In genomic region chr22:17213976-17214375, GRCh38 we compare ENCODE assay signal across 9 cellular contexts. TPM values are rescaled to one million over a fixed set of nuclear protein-coding genes. Genes with fewer than 3 reads are reported as not detected.
DNase-seq lines count a peak whose midpoint lies in the region; ATAC-seq, FAIRE-seq and TF ChIP-seq lines count a peak whose summit lies in the region.
"Had no signal": no experiment of that assay in that cellular context is flagged by ENCODE, and none has a peak within 500 bp of the region (broad histone marks: within the 10 kb centered on the region; RNA-seq: fewer than 3 reads in every experiment).

No MANE protein-coding gene starts in this region.

- H3K4me1 Mint-ChIP-seq in activated naive CD8-positive, alpha-beta T cell treated with anti-CD3 and anti-CD28 coated beads for 36 hours, result peaks cover 42% of the 10 kb centered on the region

- no peak for TF ChIP-seq POLR2A in GM12891 (IDR thresholded peaks at IDR 0.05; ENCODE audit: low read depth, low read length)

- H4K20me1 ChIP-seq in OCI-LY1 (ENCODE audit: insufficient read depth, low read length), result no peaks in the 10 kb centered on the region

- DNase-seq in GM12891 (ENCODE audit: insufficient read length, low spot score), result no peak
- DNase-seq in activated naive CD8-positive, alpha-beta T cell treated with anti-CD3 and anti-CD28 coated beads for 36 hours, result peak; percentile 37
- peak; percentile 35 for DNase-seq in kidney tubule cell (ENCODE audit: low spot score)
- peak; percentile 20 for DNase-seq in stimulated activated naive CD4-positive, alpha-beta T cell treated with Interleukin-2 at 50 U/mL for 16 hours (lab: John Stamatoyannopoulos, UW)
- DNase-seq in hippocampal formation (lab: John Stamatoyannopoulos, UW), result no peak

- H3K27ac Mint-ChIP-seq in activated naive CD8-positive, alpha-beta T cell treated with anti-CD3 and anti-CD28 coated beads for 36 hours, result peak overlapping the region; percentile 60

- H3K36me3 ChIP-seq in OCI-LY1 (ENCODE audit: insufficient read depth, low read length), result no peaks in the 10 kb centered on the region
- H3K36me3 ChIP-seq: SJSA1 had no signal

- H3K27me3 Mint-ChIP-seq in activated naive CD8-positive, alpha-beta T cell treated with anti-CD3 and anti-CD28 coated beads for 36 hours, result no peaks in the 10 kb centered on the region

- H3K4me1 ChIP-seq in OCI-LY1 (ENCODE audit: insufficient read depth, low read length, severe bottlenecking), result peaks cover 42% of the 10 kb centered on the region
- H3K4me1 ChIP-seq: SJSA1 had no signal

- FAIRE-seq in GM12891 (lab: Jason Lieb, UNC), result peak; percentile 26

- H3F3A ChIP-seq in OCI-LY1 (ENCODE audit: insufficient read depth, low read length), result no peaks in the 10 kb centered on the region

- no peak overlapping the region for H3K4me3 Mint-ChIP-seq in activated naive CD8-positive, alpha-beta T cell treated with anti-CD3 and anti-CD28 coated beads for 36 hours

- peak; percentile 53 for TF ChIP-seq CTCF in OCI-LY1 (IDR thresholded peaks at IDR 0.05; ENCODE audit: low read length)

- H3K9me3 Mint-ChIP-seq in activated naive CD8-positive, alpha-beta T cell treated with anti-CD3 and anti-CD28 coated beads for 36 hours, result peaks cover 1% of the 10 kb centered on the region

- H3K27me3 ChIP-seq in OCI-LY1 (ENCODE audit: insufficient read depth, low read length), result no peaks in the 10 kb centered on the region
- H3K27me3 ChIP-seq: SJSA1 had no signal

- peak overlapping the region; percentile 7; the same call in 1 of the 2 replicates for H3K4me2 ChIP-seq in OCI-LY1 (ENCODE audit: low read length)

- H3K9me2 ChIP-seq in OCI-LY1 (ENCODE audit: low read depth, low read length), result no peaks in the 10 kb centered on the region

- peaks cover 10% of the 10 kb centered on the region for H3K36me3 Mint-ChIP-seq in activated naive CD8-positive, alpha-beta T cell treated with anti-CD3 and anti-CD28 coated beads for 36 hours

- ATAC-seq in HG03520 (IDR thresholded peaks at IDR 0.05; ENCODE audit: unreplicated experiment) (no peak), HG02763 (IDR thresholded peaks at IDR 0.05; ENCODE audit: unreplicated experiment) (no peak)

- peak overlapping the region; percentile 82 for H3K27ac ChIP-seq in OCI-LY1 (ENCODE audit: low read depth, low read length, poor library complexity, severe bottlenecking)
- H3K27ac ChIP-seq: SJSA1 had no signal

- H2AFZ ChIP-seq in OCI-LY1 (ENCODE audit: low read length), result no peak overlapping the region

- H3K9ac ChIP-seq in OCI-LY1 (ENCODE audit: low read length), result peak overlapping the region; percentile 29

- no peaks in the 10 kb centered on the region for H3K79me2 ChIP-seq in OCI-LY1 (ENCODE audit: insufficient read depth, low read length)

- no peaks in the 10 kb centered on the region for H3K9me3 ChIP-seq in OCI-LY1 (ENCODE audit: low read length)
- H3K9me3 ChIP-seq: SJSA1 had no signal

- H3K4me3 ChIP-seq in OCI-LY1 (ENCODE audit: low read depth, low read length, poor library complexity, severe bottlenecking), result no peak overlapping the region
- H3K4me3 ChIP-seq: SJSA1 had no signal

TF ChIP-seq in GM12891, 5 proteins besides CTCF, POLR2A, EP300 and RAD21:
- no peak for TF ChIP-seq POLR2AphosphoS5 (IDR thresholded peaks at IDR 0.05; ENCODE audit: low read depth, low read length)
- TF ChIP-seq POU2F2 (IDR thresholded peaks at IDR 0.05; ENCODE audit: low read depth, low read length), result no peak
- TF ChIP-seq TAF1 (IDR thresholded peaks at IDR 0.05; ENCODE audit: low read depth, low read length), result no peak
- no peak for TF ChIP-seq SPI1 (IDR thresholded peaks at IDR 0.05; ENCODE audit: low read depth, low read length)
- TF ChIP-seq PAX5 (IDR thresholded peaks at IDR 0.05; ENCODE audit: insufficient read depth, low read length, severe bottlenecking), result no peak

RNA-seq across cellular contexts. Expression of gene ADA2, which starts 5.3 kb away (rescaled TPM):
- 5.3 TPM for polyA plus RNA-seq in GM12891 (2012; ENCODE audit: low read depth, missing spikeins)
- 1 to 10 TPM; 7.0 to 7.1 TPM for total RNA-seq in activated naive CD8-positive, alpha-beta T cell treated with anti-CD3 and anti-CD28 coated beads for 36 hours
- total RNA-seq: SJSA1 had no signal

RNA-seq across cellular contexts. Expression of gene HDHD5, which starts 54.9 kb away (rescaled TPM):
- 29.7 TPM for polyA plus RNA-seq in GM12891 (2012; ENCODE audit: low read depth, missing spikeins)
- total RNA-seq in activated naive CD8-positive, alpha-beta T cell treated with anti-CD3 and anti-CD28 coated beads for 36 hours, result 10 to 100 TPM; 54.9 to 64.8 TPM

Comparison
In these comparisons a context has a peak if more than half of its experiments do, and no peak if none do; other contexts are left out.
1. DNase-seq: peak in activated naive CD8-positive, alpha-beta T cell treated with anti-CD3 and anti-CD28 coated beads for 36 hours (single experiment), kidney tubule cell (single experiment) and stimulated activated naive CD4-positive, alpha-beta T cell treated with Interleukin-2 at 50 U/mL for 16 hours (single experiment); none in GM12891 (single experiment) and hippocampal formation (0 of 2).